ENCODE assay signal across 19 cellular contexts in the genomic region with DNA sequence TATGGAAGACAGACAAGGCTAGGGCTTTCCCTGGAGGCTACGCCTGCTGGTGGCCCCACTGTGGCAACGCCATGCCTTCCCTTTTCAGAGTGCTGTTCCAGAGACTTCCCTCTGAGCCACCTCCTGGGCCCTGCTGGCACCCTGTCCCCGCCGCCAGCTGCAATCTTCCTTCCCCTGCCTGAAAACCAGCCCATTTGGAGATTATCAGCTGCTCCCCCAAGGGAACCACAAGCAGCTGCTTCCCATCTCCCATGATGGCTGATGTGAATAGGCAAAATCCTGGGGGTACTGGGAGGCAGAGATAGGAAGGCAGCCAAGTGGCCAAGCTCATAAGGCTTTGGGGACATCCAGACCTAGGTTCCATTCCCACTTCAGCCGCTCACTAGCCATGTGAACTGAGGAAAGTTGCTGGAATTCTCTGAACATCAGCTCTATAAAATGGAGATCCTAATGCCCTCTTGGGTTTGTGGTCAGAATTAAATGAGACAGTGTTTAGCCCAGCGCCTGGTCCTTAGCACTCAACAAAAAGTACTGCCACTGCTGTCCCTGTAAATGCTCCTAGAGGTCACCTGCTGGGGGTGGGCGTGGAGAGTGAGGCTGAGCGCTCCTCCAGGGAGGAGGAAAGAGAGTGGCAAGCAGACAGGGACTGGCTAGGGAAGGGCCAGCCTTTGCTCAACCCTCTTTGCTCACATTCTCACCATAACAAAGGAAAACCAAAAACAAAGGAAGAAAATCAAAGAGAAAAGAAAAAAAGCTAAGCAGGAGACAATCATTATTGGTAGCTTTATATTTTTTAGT. TPM values are rescaled to one million over a fixed set of nuclear protein-coding genes. Genes with fewer than 3 reads are reported as not detected.
DNase-seq lines count a peak whose midpoint lies in the region; ATAC-seq and TF ChIP-seq lines count a peak whose summit lies in the region.
"Had no signal": no experiment of that assay in that cellular context is flagged by ENCODE, and none has a peak within 500 bp of the region (broad histone marks: within the 10 kb centered on the region; RNA-seq: fewer than 3 reads in every experiment).

No MANE protein-coding gene starts in this region.

- CTCF ChIA-PET in GM10248 (lab: Yijun Ruan, JAX): interaction anchor here (0.7 to 16.0 kb wide), 10 partner anchors 10 to 68 kb away, joined by 3 to 220 read pairs (median 4); no protein-coding TSS in a partner anchor

- H3K36me3 ChIP-seq in SK-N-MC (ENCODE audit: insufficient read depth, low read length) (no peaks in the 10 kb centered on the region), left ventricle myocardium inferior (no peaks in the 10 kb centered on the region)
- H3K36me3 ChIP-seq: heart left ventricle had no signal

- no peaks in the 10 kb centered on the region for H3K9me3 Mint-ChIP-seq in stimulated activated naive B cell treated with anti-CD40 and anti-IgM and Interleukin-4, amounts not matched to agents 10 μg/mL and 1 μg/mL and 100 μg/mL, for 72 hours
- no peaks in the 10 kb centered on the region for H3K9me3 Mint-ChIP-seq in type B pancreatic cell
- H3K9me3 Mint-ChIP-seq: activated naive CD4-positive, alpha-beta T cell treated with anti-CD3 and anti-CD28 coated beads for 36 hours; stimulated activated naive CD8-positive, alpha-beta T cell treated with anti-CD3 and anti-CD28 coated beads, Interleukin-15, amount 100 ng/mL, for 72 hours had no signal

- H3K27ac ChIP-seq in SK-N-MC: peak overlapping the region; percentile 10; the same call in 1 of the 2 replicates
- peak overlapping the region; percentile 14 for H3K27ac ChIP-seq in left ventricle myocardium inferior (replicated peaks)

- peak overlapping the region; percentile 88 for H3K27ac Mint-ChIP-seq in stimulated activated naive B cell treated with anti-CD40 and anti-IgM and Interleukin-4, amounts not matched to agents 10 μg/mL and 1 μg/mL and 100 μg/mL, for 72 hours
- H3K27ac Mint-ChIP-seq in type B pancreatic cell: no peak overlapping the region
- H3K27ac Mint-ChIP-seq: activated naive CD4-positive, alpha-beta T cell treated with anti-CD3 and anti-CD28 coated beads for 36 hours had no signal

- ATAC-seq in Right ventricle myocardium superior (ENCODE audit: poor library complexity): peak; percentile 48
- ATAC-seq in stimulated activated naive B cell treated with anti-CD40 and anti-IgM and Interleukin-4, amounts not matched to agents 10 μg/mL and 1 μg/mL and 100 μg/mL, for 72 hours (replicated peaks): no peak
- ATAC-seq: stimulated activated naive CD8-positive, alpha-beta T cell treated with anti-CD3 and anti-CD28 coated beads, Interleukin-15, amount 100 ng/mL, for 72 hours had no signal

- DNase-seq in Right ventricle myocardium superior: peak; percentile 65
- no peak for DNase-seq in cardiac septum (ENCODE audit: low spot score)
- no peak for DNase-seq in SK-N-MC (ENCODE audit: low read depth, low spot score)
- peak; percentile 41 for DNase-seq in left ventricle myocardium inferior
- DNase-seq in stimulated activated naive B cell treated with anti-CD40 and anti-IgM and Interleukin-4, amounts not matched to agents 10 μg/mL and 1 μg/mL and 100 μg/mL, for 72 hours: no peak
- DNase-seq in type B pancreatic cell (ENCODE audit: extremely low spot score, unreplicated experiment): no peak
- DNase-seq in GM10248 (ENCODE audit: extremely low spot score): no peak
- DNase-seq in stimulated activated CD4-positive, alpha-beta T cell treated with anti-CD3 and anti-CD28 coated beads, Interleukin-2, amount 100 ng/mL, for 24 hours: no peak
- DNase-seq: activated CD4-positive, CD25-positive, alpha-beta regulatory T cell treated with anti-CD3 and anti-CD28 coated beads, Interleukin-2, amount 50 U/mL, for 72 hours; activated CD8-positive, alpha-beta memory T cell treated with anti-CD3 and anti-CD28 coated beads, Interleukin-2, amount 50 U/mL, for 4 hours; activated naive CD4-positive, alpha-beta T cell treated with anti-CD3 and anti-CD28 coated beads for 36 hours; Calu3; NCI-H1930; NCI-H524 treated with DMSO at 0.1 percent for 48 hours; stimulated activated CD4-positive, alpha-beta T cell treated with anti-CD3 and anti-CD28 coated beads, Interleukin-12 subunit alpha, Interleukin-12 subunit beta, amount 100 ng/mL, for 4 hours; stimulated activated naive CD8-positive, alpha-beta T cell treated with anti-CD3 and anti-CD28 coated beads, Interleukin-15, amount 100 ng/mL, for 72 hours; T-helper 1 cell had no signal

- TF ChIP-seq CTCF in left ventricle myocardium inferior (IDR thresholded peaks at IDR 0.05; ENCODE audit: borderline replicate concordance) (no peak), type B pancreatic cell (conservative IDR thresholded peaks at IDR 0.05) (no peak), GM10248 (IDR thresholded peaks at IDR 0.05; ENCODE audit: control extremely low read depth, extremely low read depth, low read depth, missing control alignments) (no peak)

- intact Hi-C loops in Right ventricle myocardium superior (cut with DNase I) (no loop called here), cardiac septum (cut with DNase I) (no loop called here), left ventricle myocardium inferior (cut with micrococcal nuclease) (no loop called here)

- peaks cover 26% of the 10 kb centered on the region for H3K4me1 ChIP-seq in left ventricle myocardium inferior

- H3K27me3 Mint-ChIP-seq in stimulated activated naive B cell treated with anti-CD40 and anti-IgM and Interleukin-4, amounts not matched to agents 10 μg/mL and 1 μg/mL and 100 μg/mL, for 72 hours: no peaks in the 10 kb centered on the region
- peaks cover 53% of the 10 kb centered on the region for H3K27me3 Mint-ChIP-seq in type B pancreatic cell
- H3K27me3 Mint-ChIP-seq: stimulated activated naive CD8-positive, alpha-beta T cell treated with anti-CD3 and anti-CD28 coated beads, Interleukin-15, amount 100 ng/mL, for 72 hours had no signal

- H3K4me3 ChIP-seq in SK-N-MC (peak overlapping the region; percentile 38), left ventricle myocardium inferior (no peak overlapping the region)
- H3K4me3 ChIP-seq: heart left ventricle had no signal

- H3K4me1 Mint-ChIP-seq in stimulated activated naive B cell treated with anti-CD40 and anti-IgM and Interleukin-4, amounts not matched to agents 10 μg/mL and 1 μg/mL and 100 μg/mL, for 72 hours: peaks cover 56 to 88% of the 10 kb centered on the region in 2 donors
- H3K4me1 Mint-ChIP-seq in type B pancreatic cell (ENCODE audit: unreplicated experiment): peaks cover 4% of the 10 kb centered on the region

- H3K9ac ChIP-seq in SK-N-MC (ENCODE audit: insufficient read length): peak overlapping the region; percentile 5

- H3K27me3 ChIP-seq in left ventricle myocardium inferior (ENCODE audit: low read depth): peaks cover 2% of the 10 kb centered on the region
- H3K27me3 ChIP-seq: heart left ventricle had no signal

- POLR2A ChIA-PET in GM10248 (lab: Yijun Ruan, JAX): interaction anchor here (1.2 kb wide), 1 partner anchor 28 kb away, joined by 3 read pairs; no protein-coding TSS in a partner anchor

- peak overlapping the region in 1 of 2 donors; percentile 8 for H3K4me3 Mint-ChIP-seq in stimulated activated naive B cell treated with anti-CD40 and anti-IgM and Interleukin-4, amounts not matched to agents 10 μg/mL and 1 μg/mL and 100 μg/mL, for 72 hours
- no peak overlapping the region for H3K4me3 Mint-ChIP-seq in type B pancreatic cell
- H3K4me3 Mint-ChIP-seq: activated naive CD4-positive, alpha-beta T cell treated with anti-CD3 and anti-CD28 coated beads for 36 hours; stimulated activated naive CD8-positive, alpha-beta T cell treated with anti-CD3 and anti-CD28 coated beads, Interleukin-15, amount 100 ng/mL, for 72 hours had no signal

- peaks cover 75 to 87% of the 10 kb centered on the region in 2 donors for H3K36me3 Mint-ChIP-seq in stimulated activated naive B cell treated with anti-CD40 and anti-IgM and Interleukin-4, amounts not matched to agents 10 μg/mL and 1 μg/mL and 100 μg/mL, for 72 hours
- H3K36me3 Mint-ChIP-seq in type B pancreatic cell: no peaks in the 10 kb centered on the region

- H3K9me3 ChIP-seq in SK-N-MC (ENCODE audit: low read depth, low read length) (no peaks in the 10 kb centered on the region), left ventricle myocardium inferior (replicated peaks) (no peaks in the 10 kb centered on the region)
- H3K9me3 ChIP-seq: heart left ventricle had no signal

RNA-seq across cellular contexts. Expression of a gene that starts 5.9 kb away (rescaled TPM):
- 11.8 TPM for total RNA-seq in Right ventricle myocardium superior
- total RNA-seq in cardiac septum: 9.9 TPM
- 9.7 TPM for total RNA-seq in left ventricle myocardium inferior
- total RNA-seq in type B pancreatic cell (ENCODE audit: low replicate concordance): 6.3 and 13.8 TPM in 2 replicates

RNA-seq across cellular contexts. Expression of a gene that starts 38.0 kb away (rescaled TPM):
- 5.0 TPM for total RNA-seq in Right ventricle myocardium superior
- 4.7 TPM for total RNA-seq in cardiac septum
- total RNA-seq in left ventricle myocardium inferior: 4.6 TPM
- 38.6 and 94.9 TPM in 2 replicates for total RNA-seq in type B pancreatic cell (ENCODE audit: low replicate concordance)
- total RNA-seq: MCF 10A had no signal

Comparison
In these comparisons a context has a peak if more than half of its experiments do, and no peak if none do; other contexts are left out.
1. DNase-seq: peak in Right ventricle myocardium superior (single experiment) and left ventricle myocardium inferior (single experiment); none in cardiac septum (single experiment), SK-N-MC (single experiment), stimulated activated naive B cell treated with anti-CD40 and anti-IgM and Interleukin-4, amounts not matched to agents 10 μg/mL and 1 μg/mL and 100 μg/mL, for 72 hours (single experiment), type B pancreatic cell (single experiment), GM10248 (single experiment) and stimulated activated CD4-positive, alpha-beta T cell treated with anti-CD3 and anti-CD28 coated beads, Interleukin-2, amount 100 ng/mL, for 24 hours (0 of 2).